6 cellular contexts compared by ENCODE assay signal in the genomic region with DNA sequence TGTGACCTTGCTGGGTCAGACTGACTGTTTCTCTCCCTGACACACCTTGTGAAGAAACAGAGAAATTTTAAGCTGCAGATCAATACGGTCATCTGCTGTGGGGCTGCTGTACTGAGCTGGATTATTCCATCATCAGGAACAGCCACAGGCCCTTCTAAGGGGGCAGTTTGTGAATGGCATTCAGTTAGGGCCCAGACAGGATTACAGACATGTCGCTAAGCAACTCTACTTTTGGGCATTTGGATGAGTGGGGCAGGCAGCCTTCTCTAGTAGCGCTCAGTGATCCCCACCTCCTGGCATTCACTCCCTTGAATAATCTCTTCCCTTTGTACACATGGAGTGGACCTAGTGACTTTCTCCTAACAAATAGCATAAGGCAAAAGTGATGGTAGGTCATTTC.
"Had no signal": no experiment of that assay in that cellular context is flagged by ENCODE, and none has a peak within 500 bp of the region (broad histone marks: within the 10 kb centered on the region; RNA-seq: fewer than 3 reads in every experiment).

No MANE protein-coding gene starts in this region.

- H3K27ac ChIP-seq: HL-60 had no signal

- H3K4me3 ChIP-seq: K562 had no signal

- DNase-seq: IMR-90, KBM-7, KG1 had no signal

- ATAC-seq: HepG2, K562 had no signal
